In the genomic region with DNA sequence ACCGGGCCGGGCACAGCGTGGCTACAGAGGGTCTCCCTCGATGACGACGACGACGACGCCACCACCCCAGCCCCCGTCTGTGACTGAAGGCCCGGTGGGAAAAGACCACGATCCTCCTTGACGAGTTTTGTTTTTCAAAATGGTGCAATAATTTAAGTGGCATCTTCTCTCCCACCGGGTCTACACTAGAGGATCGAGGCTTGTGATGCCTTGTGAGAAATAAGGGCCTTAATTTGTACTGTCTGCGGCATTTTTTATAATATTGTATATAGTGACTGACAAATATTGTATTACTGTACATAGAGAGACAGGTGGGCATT, we compare ENCODE assay signal across 9 cellular contexts. TPM values are rescaled to one million over a fixed set of nuclear protein-coding genes. Genes with fewer than 3 reads are reported as not detected.
DNase-seq lines count a peak whose midpoint lies in the region; ATAC-seq and TF ChIP-seq lines count a peak whose summit lies in the region.
"Had no signal": no experiment of that assay in that cellular context is flagged by ENCODE, and none has a peak within 500 bp of the region (broad histone marks: within the 10 kb centered on the region; RNA-seq: fewer than 3 reads in every experiment).

No MANE protein-coding gene starts in this region.

- in situ Hi-C loops in astrocyte of the cerebellum (cut with HindIII; ENCODE audit: low sequenced_read_pairs): no loop called here

- TF ChIP-seq CTCF in left ventricle myocardium inferior (IDR thresholded peaks at IDR 0.05; ENCODE audit: borderline replicate concordance) (no peak), astrocyte of the cerebellum (IDR thresholded peaks at IDR 0.05; ENCODE audit: low read depth, low read length, missing control alignments) (no peak)

- H3K4me1 ChIP-seq in left ventricle myocardium inferior (peaks cover 61% of the 10 kb centered on the region), mucosa of rectum (ENCODE audit: control insufficient read depth in 2 of 2, insufficient read depth in 2 of 2, low read length in 2 of 2) (peaks cover 18 to 22% of the 10 kb centered on the region in 2 donors), urinary bladder (ENCODE audit: insufficient read depth) (no peaks in the 10 kb centered on the region)

- H3K4me3 ChIP-seq in left ventricle myocardium inferior (peak overlapping the region; percentile 89), astrocyte of the cerebellum (ENCODE audit: low read depth, low read length) (peak overlapping the region; percentile 52), mucosa of rectum (ENCODE audit: low read length in 2 of 2) (peak overlapping the region; percentile 74 to 75), urinary bladder (ENCODE audit: low read depth, low read length) (peak overlapping the region; percentile 85)

- no peak for DNase-seq in left ventricle myocardium inferior
- DNase-seq in Right ventricle myocardium superior: no peak
- DNase-seq in astrocyte of the cerebellum (ENCODE audit: low read depth): no peak
- DNase-seq in OCI-M2 (lab: John Stamatoyannopoulos, UW; ENCODE audit: unreplicated experiment): no peak
- no peak for DNase-seq in DMS153 treated with DMSO at 0.1 percent for 48 hours (lab: John Stamatoyannopoulos, UW; ENCODE audit: unreplicated experiment)
- DNase-seq: WERI-Rb-1 had no signal

- no peaks in the 10 kb centered on the region for H3K9me3 ChIP-seq in left ventricle myocardium inferior (replicated peaks)
- H3K9me3 ChIP-seq in mucosa of rectum (ENCODE audit: control insufficient read depth in 2 of 2, low read length in 2 of 2): no peaks in the 10 kb centered on the region

- H3K27me3 ChIP-seq in left ventricle myocardium inferior (ENCODE audit: low read depth) (no peaks in the 10 kb centered on the region), mucosa of rectum (ENCODE audit: control insufficient read depth in 2 of 2, insufficient read depth in 2 of 2, low read length in 2 of 2) (peaks cover 3 to 10% of the 10 kb centered on the region in 2 donors)

- H3K27ac ChIP-seq in left ventricle myocardium inferior (replicated peaks) (peak overlapping the region; percentile 96), mucosa of rectum (ENCODE audit: low read depth in 2 of 2, low read length in 2 of 2) (peak overlapping the region; percentile 62 to 77), urinary bladder (ENCODE audit: low read depth) (peak overlapping the region; percentile 61)
- H3K27ac ChIP-seq: WERI-Rb-1 had no signal

- H3K36me3 ChIP-seq in left ventricle myocardium inferior (peaks cover 33% of the 10 kb centered on the region), mucosa of rectum (ENCODE audit: control insufficient read depth in 2 of 2, insufficient read depth in 2 of 2, low read length in 2 of 2) (peaks cover 0 to 2% of the 10 kb centered on the region in 2 donors), urinary bladder (ENCODE audit: insufficient read depth) (no peaks in the 10 kb centered on the region)

- 56% methylated on average over 16 of the region's 16 CpGs for WGBS in urinary bladder

- intact Hi-C loops in left ventricle myocardium inferior (cut with micrococcal nuclease) (no loop called here), Right ventricle myocardium superior (cut with DNase I) (no loop called here)

- no peak for ATAC-seq in Right ventricle myocardium superior (ENCODE audit: poor library complexity)
- no peak for ATAC-seq in GM21526 (IDR thresholded peaks at IDR 0.05; ENCODE audit: low FRiP score, unreplicated experiment)

- peak overlapping the region in 1 of 2 donors; percentile 74 for H3K9ac ChIP-seq in mucosa of rectum (ENCODE audit: low read depth in 1 of 2, low read length in 2 of 2)

RNA-seq across cellular contexts. Expression of gene KLF2, which starts 2.5 kb away (rescaled TPM):
- 65.2 TPM for total RNA-seq in left ventricle myocardium inferior
- total RNA-seq in Right ventricle myocardium superior: 67.6 TPM
- 14.2 TPM for total RNA-seq in urinary bladder
- 155 TPM for polyA plus RNA-seq in urinary bladder
